ENCODE assay signal across 24 cellular contexts in the genomic region with DNA sequence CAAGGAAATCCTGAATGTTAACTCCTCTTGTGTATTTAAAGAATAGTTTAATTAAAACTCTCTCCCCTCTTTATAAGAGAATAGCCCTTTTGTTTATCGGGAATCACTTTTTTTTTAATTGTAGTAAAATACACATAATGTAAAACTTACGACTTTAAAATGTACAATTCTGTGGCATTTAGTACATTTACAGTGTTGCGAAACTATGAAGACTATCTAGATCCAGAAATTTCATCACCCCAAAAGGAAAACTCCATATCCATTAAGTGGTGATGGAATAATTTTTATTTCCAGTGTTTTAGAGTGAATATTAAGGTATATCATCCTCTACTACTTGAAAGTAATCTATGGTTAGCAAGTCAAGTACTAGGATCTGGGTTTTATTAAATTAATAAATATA. TPM values are rescaled to one million over a fixed set of nuclear protein-coding genes. Genes with fewer than 3 reads are reported as not detected.
DNase-seq lines count a peak whose midpoint lies in the region; ATAC-seq and TF ChIP-seq lines count a peak whose summit lies in the region.
"Had no signal": no experiment of that assay in that cellular context is flagged by ENCODE, and none has a peak within 500 bp of the region (broad histone marks: within the 10 kb centered on the region; RNA-seq: fewer than 3 reads in every experiment).

No MANE protein-coding gene starts in this region.

- intact Hi-C loops in lower lobe of right lung (cut with DNase I) = no loop called here

- H3K9ac ChIP-seq in GM23248 (no peak overlapping the region), adipocyte (ENCODE audit: low read length) (no peak overlapping the region), skeletal muscle tissue (ENCODE audit: low read depth in 1 of 3, low read length in 3 of 3) (peak overlapping the region; percentile 2 to 51 (median 24))
- H3K9ac ChIP-seq: KMS-11 had no signal

- H2AFZ ChIP-seq in GM23248 = no peak overlapping the region
- H2AFZ ChIP-seq: PC-9 had no signal

- H3K4me2 ChIP-seq in GM23248 (ENCODE audit: unreplicated experiment) = no peak overlapping the region
- H3K4me2 ChIP-seq: KMS-11, PC-9 had no signal

- H3K9me2 ChIP-seq in GM23248 (ENCODE audit: insufficient read depth) = no peaks in the 10 kb centered on the region

- in situ Hi-C loops in GM23248 (cut with MboI) = no loop called here

- H3K36me3 ChIP-seq in GM23248 (ENCODE audit: low read depth) (peaks cover 26% of the 10 kb centered on the region), adipocyte (ENCODE audit: control insufficient read depth, insufficient read depth, low read length, severe bottlenecking) (peaks cover 60% of the 10 kb centered on the region), lower lobe of right lung (peaks cover 93% of the 10 kb centered on the region), skeletal muscle tissue (ENCODE audit: control insufficient read depth in 3 of 3, insufficient read depth in 3 of 3, low read length in 3 of 3) (peaks cover 19 to 43% (median 31%) of the 10 kb centered on the region in 3 donors)

- TF ChIP-seq CTCF in lower lobe of right lung (IDR thresholded peaks at IDR 0.05) = no peak

- H3K4me3 ChIP-seq in GM23248 (no peak overlapping the region), adipocyte (ENCODE audit: low read length) (no peak overlapping the region), lower lobe of right lung (no peak overlapping the region), skeletal muscle tissue (ENCODE audit: low read length in 3 of 3) (no peak overlapping the region)
- H3K4me3 ChIP-seq: PC-9, SJCRH30 had no signal

- H3K4me1 ChIP-seq in GM23248 (ENCODE audit: insufficient read depth) (no peaks in the 10 kb centered on the region), adipocyte (ENCODE audit: control insufficient read depth, insufficient read depth, low read length) (peaks cover 20% of the 10 kb centered on the region), lower lobe of right lung (no peaks in the 10 kb centered on the region), skeletal muscle tissue (ENCODE audit: control insufficient read depth in 3 of 3, insufficient read depth in 3 of 3, low read length in 3 of 3) (peaks cover 33 to 49% (median 42%) of the 10 kb centered on the region in 3 donors)
- H3K4me1 ChIP-seq: BE2C had no signal

- no peaks in the 10 kb centered on the region for H3F3A ChIP-seq in GM23248 (ENCODE audit: insufficient read depth)

- H4K20me1 ChIP-seq in GM23248 (ENCODE audit: insufficient read depth) = no peaks in the 10 kb centered on the region

- no peaks in the 10 kb centered on the region for H3K9me3 ChIP-seq in GM23248 (ENCODE audit: low read depth)
- H3K9me3 ChIP-seq in adipocyte (ENCODE audit: control insufficient read depth, low read length) = no peaks in the 10 kb centered on the region
- H3K9me3 ChIP-seq in lower lobe of right lung = no peaks in the 10 kb centered on the region
- no peaks in the 10 kb centered on the region for H3K9me3 ChIP-seq in skeletal muscle tissue (ENCODE audit: control insufficient read depth in 3 of 3, low read length in 3 of 3)
- H3K9me3 ChIP-seq: BE2C, SJCRH30 had no signal

- WGBS in GM23248 (ENCODE audit: low coverage in 1 of 2, low lambda C conversion rate in 2 of 2, missing lambda C conversion rate in 2 of 2), 2 experiments = 96 to 97% methylated on average over 3 of the region's 3 CpGs

- no peaks in the 10 kb centered on the region for H3K27me3 ChIP-seq in GM23248 (replicated peaks; ENCODE audit: insufficient read depth)
- H3K27me3 ChIP-seq in adipocyte (replicated peaks; ENCODE audit: control insufficient read depth, insufficient read depth, low read length) = no peaks in the 10 kb centered on the region
- H3K27me3 ChIP-seq in lower lobe of right lung (ENCODE audit: low read depth) = no peaks in the 10 kb centered on the region
- H3K27me3 ChIP-seq in skeletal muscle tissue (ENCODE audit: control insufficient read depth in 3 of 3, insufficient read depth in 3 of 3, low read length in 3 of 3) = no peaks in the 10 kb centered on the region
- H3K27me3 ChIP-seq: BE2C, SJCRH30 had no signal

- H3K27ac ChIP-seq in GM23248 = no peak overlapping the region
- peak overlapping the region; percentile 21 for H3K27ac ChIP-seq in lower lobe of right lung
- peak overlapping the region; percentile 92 for H3K27ac ChIP-seq in skeletal muscle tissue (ENCODE audit: low read depth, low read length)
- H3K27ac ChIP-seq: HL-60, KMS-11, PC-9, SJCRH30 had no signal

- ATAC-seq in lower lobe of right lung (no peak), GM19463 (IDR thresholded peaks at IDR 0.05; ENCODE audit: unreplicated experiment) (no peak), GM18907 (IDR thresholded peaks at IDR 0.05; ENCODE audit: unreplicated experiment) (no peak)
- ATAC-seq: HCT116, Right ventricle myocardium inferior, SK-N-SH treated with all-trans-retinoic acid at 6 μM for 48 hours had no signal

- peak; percentile 24 for DNase-seq in GM23248
- peak; percentile 63 for DNase-seq in adipocyte (ENCODE audit: low read depth)
- no peak for DNase-seq in lower lobe of right lung
- DNase-seq in HCEC 1CT = no peak
- DNase-seq: BE2C, Calu3, DMS153, DND-41, NCI-H1048, NCI-H1417, NCI-H1694, NCI-H446 treated with DMSO at 0.1 percent for 48 hours, NCI-H526, PC-9, SJCRH30 had no signal

- H3K79me2 ChIP-seq in GM23248 (ENCODE audit: insufficient read depth) = no peaks in the 10 kb centered on the region

RNA-seq across cellular contexts. Expression of a gene that starts 36.8 kb away (rescaled TPM):
- total RNA-seq in GM23248 (2014; rRNA removed; shearing (Covaris generic)) = 26.8 and 28.3 TPM in 2 replicates
- polyA plus RNA-seq in GM23248 (2016; fragmentation: Nextera tagmentation; extraction: Ambion mirVana) = 9.8 and 12.6 TPM in 2 replicates
- 67.1 TPM for total RNA-seq in lower lobe of right lung
- 75.2 TPM for total RNA-seq in skeletal muscle tissue

RNA-seq across cellular contexts. Expression of a gene that starts 49.5 kb away (rescaled TPM):
- 4.4 and 5.0 TPM in 2 replicates for total RNA-seq in GM23248 (2014; rRNA removed; shearing (Covaris generic))
- 8.6 and 9.4 TPM in 2 replicates for polyA plus RNA-seq in GM23248 (2016; fragmentation: Nextera tagmentation; extraction: Ambion mirVana)
- total RNA-seq in lower lobe of right lung (0.80 TPM), skeletal muscle tissue (7.3 TPM)
- polyA plus RNA-seq: CD14-positive monocyte had no signal

RNA-seq across cellular contexts. Expression of a gene that starts 51.3 kb away (rescaled TPM):
- total RNA-seq in GM23248 (2014; rRNA removed; shearing (Covaris generic)) = 26.8 and 34.8 TPM in 2 replicates
- 25.5 and 26.7 TPM in 2 replicates for polyA plus RNA-seq in GM23248 (2016; fragmentation: Nextera tagmentation; extraction: Ambion mirVana)
- total RNA-seq in lower lobe of right lung (23.3 TPM), skeletal muscle tissue (17.2 TPM)

RNA-seq across cellular contexts. Expression of a gene that starts 57.7 kb away (rescaled TPM):
- total RNA-seq in GM23248 (2014; rRNA removed; shearing (Covaris generic)) = 4.5 and 5.9 TPM in 2 replicates
- 2.9 and 4.4 TPM in 2 replicates for polyA plus RNA-seq in GM23248 (2016; fragmentation: Nextera tagmentation; extraction: Ambion mirVana)
- 0.47 TPM for total RNA-seq in lower lobe of right lung
- 3.7 TPM for total RNA-seq in skeletal muscle tissue
- polyA plus RNA-seq: CD14-positive monocyte had no signal

Comparison
In these comparisons a context has a peak if more than half of its experiments do, and no peak if none do; other contexts are left out.
1. DNase-seq: peak in GM23248 (single experiment) and adipocyte (single experiment); none in lower lobe of right lung (single experiment) and HCEC 1CT (single experiment).
2. H3K9ac ChIP-seq: peak in skeletal muscle tissue (3 of 3); none in GM23248 (single experiment) and adipocyte (single experiment).